ENCODE assay signal across 9 cellular contexts in the genomic region with DNA sequence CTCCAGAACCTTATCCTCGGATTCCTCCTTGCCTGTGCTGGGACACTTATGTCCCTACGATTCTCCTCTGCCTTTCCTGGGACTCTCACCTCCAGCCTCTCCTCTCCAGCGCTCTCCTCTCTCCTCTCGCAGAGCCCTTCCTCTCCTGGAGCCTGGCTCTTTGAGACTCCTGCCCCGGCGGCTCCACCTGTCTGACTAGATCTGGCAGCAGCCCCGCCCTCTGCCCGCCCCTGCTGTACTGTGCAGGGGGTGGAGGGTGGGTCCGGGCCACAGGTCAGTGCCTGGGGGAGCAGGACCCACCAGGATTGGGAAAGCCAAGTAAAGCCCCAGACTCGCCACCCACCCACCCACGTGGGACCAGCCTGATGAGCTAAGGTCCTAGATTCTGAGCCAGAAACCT. TPM values are rescaled to one million over a fixed set of nuclear protein-coding genes. Genes with fewer than 3 reads are reported as not detected.
DNase-seq lines count a peak whose midpoint lies in the region; ATAC-seq and TF ChIP-seq lines count a peak whose summit lies in the region.
"Had no signal": no experiment of that assay in that cellular context is flagged by ENCODE, and none has a peak within 500 bp of the region (broad histone marks: within the 10 kb centered on the region; RNA-seq: fewer than 3 reads in every experiment).

No MANE protein-coding gene starts in this region.

- H3K4me1 ChIP-seq in iPS-18a (ENCODE audit: control insufficient read depth, low read depth, low read length) (peaks cover 17% of the 10 kb centered on the region), stomach smooth muscle (ENCODE audit: control insufficient read depth, insufficient read depth, low read length) (peaks cover 23% of the 10 kb centered on the region)

- no peaks in the 10 kb centered on the region for H3K9me3 Mint-ChIP-seq in T-helper 1 cell treated with Interleukin-12 subunit alpha and Interleukin-12 subunit beta and Interleukin-4 antibody, amounts not matched to agents 30 μg/mL and 1 μg/mL, for 36 hours
- H3K9me3 Mint-ChIP-seq in activated T-cell treated with anti-CD3 and anti-CD28 coated beads, Interleukin-2, amount 50 U/mL, for 72 hours: no peaks in the 10 kb centered on the region

- H3K4me3 Mint-ChIP-seq in T-helper 1 cell treated with Interleukin-12 subunit alpha and Interleukin-12 subunit beta and Interleukin-4 antibody, amounts not matched to agents 30 μg/mL and 1 μg/mL, for 36 hours: peak overlapping the region; percentile 58
- H3K4me3 Mint-ChIP-seq in activated T-cell treated with anti-CD3 and anti-CD28 coated beads, Interleukin-2, amount 50 U/mL, for 72 hours: peak overlapping the region; percentile 94

- in situ Hi-C loops in GM13976 (cut with MboI; ENCODE audit: low sequenced_read_pairs, unreplicated experiment): loop anchor here (25.0 kb wide), 1 partner anchor 129 kb away; no protein-coding TSS in a partner anchor

- H3K36me3 ChIP-seq in iPS-18a (ENCODE audit: control insufficient read depth, low read depth, low read length) (peaks cover 18% of the 10 kb centered on the region), stomach smooth muscle (ENCODE audit: control insufficient read depth in 2 of 2, insufficient read depth in 2 of 2, low read length in 2 of 2) (peaks cover 21 to 33% of the 10 kb centered on the region in 2 donors)

- H3K36me3 Mint-ChIP-seq in T-helper 1 cell treated with Interleukin-12 subunit alpha and Interleukin-12 subunit beta and Interleukin-4 antibody, amounts not matched to agents 30 μg/mL and 1 μg/mL, for 36 hours (ENCODE audit: low read depth): peaks cover 35% of the 10 kb centered on the region
- peaks cover 14 to 30% of the 10 kb centered on the region in 2 donors for H3K36me3 Mint-ChIP-seq in activated T-cell treated with anti-CD3 and anti-CD28 coated beads, Interleukin-2, amount 50 U/mL, for 72 hours (ENCODE audit: insufficient read depth in 2 of 2)

- H3K4me1 Mint-ChIP-seq in T-helper 1 cell treated with Interleukin-12 subunit alpha and Interleukin-12 subunit beta and Interleukin-4 antibody, amounts not matched to agents 30 μg/mL and 1 μg/mL, for 36 hours (ENCODE audit: low read depth): peaks cover 53% of the 10 kb centered on the region
- peaks cover 59% of the 10 kb centered on the region for H3K4me1 Mint-ChIP-seq in activated T-cell treated with anti-CD3 and anti-CD28 coated beads, Interleukin-2, amount 50 U/mL, for 72 hours (ENCODE audit: low read depth)

- no peak overlapping the region for H3K27ac ChIP-seq in iPS-18a (ENCODE audit: low read length)
- peak overlapping the region; percentile 70 for H3K27ac ChIP-seq in stomach smooth muscle (ENCODE audit: low read length)

- no peak for DNase-seq in T-helper 1 cell
- DNase-seq in activated T-cell treated with anti-CD3 and anti-CD28 coated beads, Interleukin-2, amount 50 U/mL, for 72 hours: peak in 1 of 2 donors; percentile 13
- no peak for DNase-seq in GM13976 (ENCODE audit: low spot score)
- no peak for DNase-seq in glomerular visceral epithelial cell (ENCODE audit: extremely low spot score)
- DNase-seq: EL had no signal

- H3K27me3 Mint-ChIP-seq in T-helper 1 cell treated with Interleukin-12 subunit alpha and Interleukin-12 subunit beta and Interleukin-4 antibody, amounts not matched to agents 30 μg/mL and 1 μg/mL, for 36 hours (ENCODE audit: low read depth): no peaks in the 10 kb centered on the region
- H3K27me3 Mint-ChIP-seq in activated T-cell treated with anti-CD3 and anti-CD28 coated beads, Interleukin-2, amount 50 U/mL, for 72 hours (ENCODE audit: low read depth): no peaks in the 10 kb centered on the region

- no peak for ATAC-seq in activated T-cell treated with anti-CD3 and anti-CD28 coated beads, Interleukin-2, amount 50 U/mL, for 72 hours (replicated peaks in 1 of 2)
- no peak for ATAC-seq in GM18519 (IDR thresholded peaks at IDR 0.05; ENCODE audit: low FRiP score, unreplicated experiment)

- TF ChIP-seq CTCF in GM13976 (IDR thresholded peaks at IDR 0.05; ENCODE audit: borderline replicate concordance, control extremely low read depth, extremely low read depth, insufficient read depth, missing control alignments): no peak

- no peaks in the 10 kb centered on the region for H3K9me3 ChIP-seq in iPS-18a (ENCODE audit: control insufficient read depth, low read depth, low read length)
- H3K9me3 ChIP-seq in stomach smooth muscle (ENCODE audit: control insufficient read depth in 2 of 2, low read length in 2 of 2): no peaks in the 10 kb centered on the region

- no peaks in the 10 kb centered on the region for H3K27me3 ChIP-seq in iPS-18a (ENCODE audit: control insufficient read depth, insufficient read depth, low read length)
- H3K27me3 ChIP-seq in stomach smooth muscle (ENCODE audit: control insufficient read depth in 1 of 2, insufficient read depth in 2 of 2, low read length in 2 of 2): no peaks in the 10 kb centered on the region

- H3K27ac Mint-ChIP-seq in T-helper 1 cell treated with Interleukin-12 subunit alpha and Interleukin-12 subunit beta and Interleukin-4 antibody, amounts not matched to agents 30 μg/mL and 1 μg/mL, for 36 hours: peak overlapping the region; percentile 80
- H3K27ac Mint-ChIP-seq in activated T-cell treated with anti-CD3 and anti-CD28 coated beads, Interleukin-2, amount 50 U/mL, for 72 hours: peak overlapping the region; percentile 62

- H3K4me3 ChIP-seq in iPS-18a (ENCODE audit: low read length) (peak overlapping the region; percentile 80), stomach smooth muscle (ENCODE audit: low read length in 2 of 2) (peak overlapping the region in 1 of 2 donors; percentile 83)

- no peak overlapping the region for H3K9ac ChIP-seq in iPS-18a (ENCODE audit: low read length)
- H3K9ac ChIP-seq in stomach smooth muscle (ENCODE audit: low read length in 2 of 2): peak overlapping the region in 1 of 2 donors; percentile 36

RNA-seq across cellular contexts. Expression of gene ELOVL1, which starts 1.6 kb away (rescaled TPM):
- 10 to 100 TPM; 58.4 to 75.7 TPM for total RNA-seq in activated T-cell treated with anti-CD3 and anti-CD28 coated beads, Interleukin-2, amount 50 U/mL, for 72 hours

RNA-seq across cellular contexts. Expression of gene CDC20, which starts 7.4 kb away (rescaled TPM):
- 100 to 1,000 TPM; 108 to 163 TPM for total RNA-seq in activated T-cell treated with anti-CD3 and anti-CD28 coated beads, Interleukin-2, amount 50 U/mL, for 72 hours

RNA-seq across cellular contexts. Expression of gene MED8, which starts 23.4 kb away (rescaled TPM):
- 10 to 100 TPM; 64.2 to 71.1 TPM for total RNA-seq in activated T-cell treated with anti-CD3 and anti-CD28 coated beads, Interleukin-2, amount 50 U/mL, for 72 hours

RNA-seq across cellular contexts. Expression of gene SZT2, which starts 23.5 kb away (rescaled TPM):
- 10 to 100 TPM; 51.4 to 51.6 TPM for total RNA-seq in activated T-cell treated with anti-CD3 and anti-CD28 coated beads, Interleukin-2, amount 50 U/mL, for 72 hours

RNA-seq across cellular contexts. Expression of gene MPL, which starts 28.6 kb away (rescaled TPM):
- total RNA-seq in activated T-cell treated with anti-CD3 and anti-CD28 coated beads, Interleukin-2, amount 50 U/mL, for 72 hours: not detected
